ENCODE assay signal across 8 cellular contexts in genomic region chr15:68821898-68822380, GRCh38.
A peak's percentile ranks its signal among the peaks of the same experiment; 100 is the strongest.
DNase-seq lines count a peak whose midpoint lies in the region; ATAC-seq and TF ChIP-seq lines count a peak whose summit lies in the region.

No MANE protein-coding gene starts in this region.

- no peak overlapping the region for H2AFZ ChIP-seq in parathyroid adenoma

- DNase-seq in stimulated activated CD4-positive, alpha-beta T cell treated with anti-CD3 and anti-CD28 coated beads, Interleukin-12 subunit alpha, Interleukin-12 subunit beta, amount 100 ng/mL, for 4 hours: peak; percentile 14
- no peak for DNase-seq in stimulated activated CD4-positive, alpha-beta T cell treated with anti-CD3 and anti-CD28 coated beads, Interleukin-4, amount 100 ng/mL, for 4 hours
- DNase-seq in SKM-1 (lab: John Stamatoyannopoulos, UW; ENCODE audit: unreplicated experiment): peak; percentile 48
- DNase-seq in epithelial cell of prostate (ENCODE audit: low read depth, low spot score): no peak
- no peak for DNase-seq in NK-92 treated with Interleukin-12 subunit alpha and Interleukin-12 subunit beta, amount 100 ng/mL, for 24 hours (lab: John Stamatoyannopoulos, UW)
- DNase-seq in NCI-H1436 treated with DMSO at 0.1 percent for 48 hours (lab: John Stamatoyannopoulos, UW): no peak

- H3K9ac ChIP-seq in parathyroid adenoma: no peak overlapping the region

- H3K27ac ChIP-seq in epithelial cell of prostate (peak overlapping the region; percentile 85), parathyroid adenoma (peak overlapping the region; percentile 87)

- H3K4me1 ChIP-seq in parathyroid adenoma: no peaks in the 10 kb centered on the region

- peak overlapping the region; percentile 92 for H3K4me3 ChIP-seq in parathyroid adenoma (ENCODE audit: low read depth, low read length)

- H3K27me3 ChIP-seq in parathyroid adenoma (ENCODE audit: control insufficient read depth, insufficient read depth, low read length): no peaks in the 10 kb centered on the region

- H3K79me2 ChIP-seq in parathyroid adenoma: no peaks in the 10 kb centered on the region

- no peak for TF ChIP-seq CTCF in parathyroid adenoma (IDR thresholded peaks at IDR 0.05)

- H3K9me3 ChIP-seq in parathyroid adenoma (ENCODE audit: control insufficient read depth, low read length): no peaks in the 10 kb centered on the region

- ATAC-seq in HG02973 (IDR thresholded peaks at IDR 0.05; ENCODE audit: unreplicated experiment): no peak

- peak overlapping the region; percentile 96 for H3K4me2 ChIP-seq in parathyroid adenoma (ENCODE audit: low read length)

- H3K36me3 ChIP-seq in parathyroid adenoma (ENCODE audit: control insufficient read depth, insufficient read depth, low read length): no peaks in the 10 kb centered on the region

Comparison
In these comparisons a context has a peak if more than half of its experiments do, and no peak if none do; other contexts are left out.
1. DNase-seq: peak in stimulated activated CD4-positive, alpha-beta T cell treated with anti-CD3 and anti-CD28 coated beads, Interleukin-12 subunit alpha, Interleukin-12 subunit beta, amount 100 ng/mL, for 4 hours (single experiment) and SKM-1 (single experiment); none in stimulated activated CD4-positive, alpha-beta T cell treated with anti-CD3 and anti-CD28 coated beads, Interleukin-4, amount 100 ng/mL, for 4 hours (0 of 2), epithelial cell of prostate (single experiment), NK-92 treated with Interleukin-12 subunit alpha and Interleukin-12 subunit beta, amount 100 ng/mL, for 24 hours (single experiment) and NCI-H1436 treated with DMSO at 0.1 percent for 48 hours (single experiment).